Comparison of ENCODE assay signal across 1 cellular context in the genomic region with DNA sequence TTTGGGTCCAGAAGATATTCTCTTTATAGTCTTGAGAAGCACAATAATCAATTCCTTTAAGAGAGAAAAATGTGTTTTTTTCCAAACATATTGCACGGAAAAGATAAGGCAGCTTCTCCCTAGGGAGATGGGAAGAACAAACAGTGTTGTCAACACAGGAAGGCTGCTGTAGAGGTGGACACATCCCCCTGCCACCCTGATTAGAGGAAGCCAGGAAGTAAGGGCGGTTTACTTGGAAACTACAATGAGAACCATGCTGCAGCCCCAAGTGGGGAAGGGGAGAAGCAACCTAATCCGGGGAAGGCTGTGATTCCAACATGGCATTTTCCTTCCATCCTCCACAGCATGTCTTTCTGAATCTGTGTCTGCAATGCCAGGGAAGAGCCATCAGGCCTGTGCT.
TF ChIP-seq lines count a peak whose summit lies in the region.

No MANE protein-coding gene starts in this region.

TF ChIP-seq in HepG2, 621 proteins besides CTCF, POLR2A, EP300 and RAD21 (continued from another document and continues in another):
- TF ChIP-seq NONO (IDR thresholded peaks at IDR 0.05) (no peak), NONO (CRISPR knock-in tag; conservative IDR thresholded peaks at IDR 0.05) (no peak), NCOA2 (CRISPR knock-in tag; IDR thresholded peaks at IDR 0.05) (peak; percentile 76), ZNF317 (CRISPR knock-in tag; IDR thresholded peaks at IDR 0.05) (no peak), JDP2 (CRISPR knock-in tag; IDR thresholded peaks at IDR 0.05; ENCODE audit: borderline replicate concordance) (no peak), KAT8 (CRISPR knock-in tag; IDR thresholded peaks at IDR 0.05) (no peak), AKNA (CRISPR knock-in tag; IDR thresholded peaks at IDR 0.05; ENCODE audit: borderline replicate concordance) (no peak), ZMYM4 (CRISPR knock-in tag; IDR thresholded peaks at IDR 0.05) (0 out of 2 replicates have a peak, but pooled peaks have one; percentile 68), JUNB (CRISPR knock-in tag; IDR thresholded peaks at IDR 0.05; ENCODE audit: borderline replicate concordance) (no peak), SCMH1 (CRISPR knock-in tag; IDR thresholded peaks at IDR 0.05; ENCODE audit: borderline replicate concordance) (no peak), NPAS2 (CRISPR knock-in tag; IDR thresholded peaks at IDR 0.05; ENCODE audit: borderline replicate concordance) (no peak), ZNF484 (CRISPR knock-in tag; IDR thresholded peaks at IDR 0.05; ENCODE audit: borderline replicate concordance, low read depth) (no peak), ZNF232 (CRISPR knock-in tag; IDR thresholded peaks at IDR 0.05; ENCODE audit: borderline replicate concordance) (no peak), MIXL1 (CRISPR knock-in tag; IDR thresholded peaks at IDR 0.05) (peak; percentile 78; the same call in 1 of the 2 replicates), KLF16 (CRISPR knock-in tag; IDR thresholded peaks at IDR 0.05) (no peak), ZBTB42 (CRISPR knock-in tag; IDR thresholded peaks at IDR 0.05) (no peak), ZNF282 (IDR thresholded peaks at IDR 0.05; ENCODE audit: partially characterized antibody) (no peak), HNRNPUL1 (IDR thresholded peaks at IDR 0.05; ENCODE audit: low read depth, low read length) (no peak), ZKSCAN5 (CRISPR knock-in tag; IDR thresholded peaks at IDR 0.05) (no peak), PHB2 (IDR thresholded peaks at IDR 0.05; ENCODE audit: partially characterized antibody) (no peak), ZNF513 (CRISPR knock-in tag; conservative IDR thresholded peaks at IDR 0.05) (no peak), PITX1 (CRISPR knock-in tag; IDR thresholded peaks at IDR 0.05) (peak; percentile 48; the same call in 1 of the 2 replicates), SNRNP70 (IDR thresholded peaks at IDR 0.05; ENCODE audit: low read depth, low read length) (no peak), ZNF264 (CRISPR knock-in tag; IDR thresholded peaks at IDR 0.05) (0 out of 2 replicates have a peak, but pooled peaks have one; percentile 21), FOXA1 (IDR thresholded peaks at IDR 0.05) (no peak), FOXA1 (CRISPR knock-in tag; IDR thresholded peaks at IDR 0.05) (peak; percentile 86), ZNF75D (CRISPR knock-in tag; IDR thresholded peaks at IDR 0.05; ENCODE audit: borderline replicate concordance) (no peak), GATA4 (IDR thresholded peaks at IDR 0.05; ENCODE audit: borderline replicate concordance, low read depth) (peak; percentile 83), FOXA3 (CRISPR knock-in tag; IDR thresholded peaks at IDR 0.05) (peak; percentile 87), ZNF747 (CRISPR knock-in tag; IDR thresholded peaks at IDR 0.05; ENCODE audit: borderline replicate concordance) (no peak), ZNF18 (CRISPR knock-in tag; IDR thresholded peaks at IDR 0.05; ENCODE audit: insufficient replicate concordance) (no peak), ZNF280B (CRISPR knock-in tag; IDR thresholded peaks at IDR 0.05; ENCODE audit: borderline replicate concordance) (no peak), NR2C2 (CRISPR knock-in tag; IDR thresholded peaks at IDR 0.05; ENCODE audit: borderline replicate concordance) (no peak), CREM (IDR thresholded peaks at IDR 0.05) (no peak), CREM (CRISPR knock-in tag; IDR thresholded peaks at IDR 0.05) (no peak)
- TF ChIP-seq, protein P1, sequence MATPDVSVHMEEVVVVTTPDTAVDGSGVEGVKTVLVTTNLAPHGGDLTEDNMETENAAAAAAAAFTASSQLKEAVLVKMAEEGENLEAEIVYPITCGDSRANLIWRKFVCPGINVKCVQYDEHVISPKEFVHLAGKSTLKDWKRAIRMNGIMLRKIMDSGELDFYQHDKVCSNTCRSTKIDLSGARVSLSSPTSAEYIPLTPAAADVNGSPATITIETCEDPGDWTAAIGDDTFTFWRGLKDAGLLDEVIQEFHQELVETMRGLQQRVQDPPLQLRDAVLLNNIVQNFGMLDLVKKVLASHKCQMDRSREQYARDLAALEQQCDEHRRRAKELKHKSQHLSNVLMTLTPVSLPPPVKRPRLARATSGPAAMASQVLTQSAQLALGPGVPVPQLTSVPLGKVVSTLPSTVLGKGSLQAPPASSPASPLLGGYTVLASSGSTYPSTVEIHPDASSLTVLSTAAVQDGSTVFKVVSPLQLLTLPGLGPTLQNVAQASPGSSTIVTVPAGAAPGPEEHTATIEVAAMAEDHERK (CRISPR knock-in tag; IDR thresholded peaks at IDR 0.05; ENCODE audit: low read depth): no peak
- TF ChIP-seq, protein P2, sequence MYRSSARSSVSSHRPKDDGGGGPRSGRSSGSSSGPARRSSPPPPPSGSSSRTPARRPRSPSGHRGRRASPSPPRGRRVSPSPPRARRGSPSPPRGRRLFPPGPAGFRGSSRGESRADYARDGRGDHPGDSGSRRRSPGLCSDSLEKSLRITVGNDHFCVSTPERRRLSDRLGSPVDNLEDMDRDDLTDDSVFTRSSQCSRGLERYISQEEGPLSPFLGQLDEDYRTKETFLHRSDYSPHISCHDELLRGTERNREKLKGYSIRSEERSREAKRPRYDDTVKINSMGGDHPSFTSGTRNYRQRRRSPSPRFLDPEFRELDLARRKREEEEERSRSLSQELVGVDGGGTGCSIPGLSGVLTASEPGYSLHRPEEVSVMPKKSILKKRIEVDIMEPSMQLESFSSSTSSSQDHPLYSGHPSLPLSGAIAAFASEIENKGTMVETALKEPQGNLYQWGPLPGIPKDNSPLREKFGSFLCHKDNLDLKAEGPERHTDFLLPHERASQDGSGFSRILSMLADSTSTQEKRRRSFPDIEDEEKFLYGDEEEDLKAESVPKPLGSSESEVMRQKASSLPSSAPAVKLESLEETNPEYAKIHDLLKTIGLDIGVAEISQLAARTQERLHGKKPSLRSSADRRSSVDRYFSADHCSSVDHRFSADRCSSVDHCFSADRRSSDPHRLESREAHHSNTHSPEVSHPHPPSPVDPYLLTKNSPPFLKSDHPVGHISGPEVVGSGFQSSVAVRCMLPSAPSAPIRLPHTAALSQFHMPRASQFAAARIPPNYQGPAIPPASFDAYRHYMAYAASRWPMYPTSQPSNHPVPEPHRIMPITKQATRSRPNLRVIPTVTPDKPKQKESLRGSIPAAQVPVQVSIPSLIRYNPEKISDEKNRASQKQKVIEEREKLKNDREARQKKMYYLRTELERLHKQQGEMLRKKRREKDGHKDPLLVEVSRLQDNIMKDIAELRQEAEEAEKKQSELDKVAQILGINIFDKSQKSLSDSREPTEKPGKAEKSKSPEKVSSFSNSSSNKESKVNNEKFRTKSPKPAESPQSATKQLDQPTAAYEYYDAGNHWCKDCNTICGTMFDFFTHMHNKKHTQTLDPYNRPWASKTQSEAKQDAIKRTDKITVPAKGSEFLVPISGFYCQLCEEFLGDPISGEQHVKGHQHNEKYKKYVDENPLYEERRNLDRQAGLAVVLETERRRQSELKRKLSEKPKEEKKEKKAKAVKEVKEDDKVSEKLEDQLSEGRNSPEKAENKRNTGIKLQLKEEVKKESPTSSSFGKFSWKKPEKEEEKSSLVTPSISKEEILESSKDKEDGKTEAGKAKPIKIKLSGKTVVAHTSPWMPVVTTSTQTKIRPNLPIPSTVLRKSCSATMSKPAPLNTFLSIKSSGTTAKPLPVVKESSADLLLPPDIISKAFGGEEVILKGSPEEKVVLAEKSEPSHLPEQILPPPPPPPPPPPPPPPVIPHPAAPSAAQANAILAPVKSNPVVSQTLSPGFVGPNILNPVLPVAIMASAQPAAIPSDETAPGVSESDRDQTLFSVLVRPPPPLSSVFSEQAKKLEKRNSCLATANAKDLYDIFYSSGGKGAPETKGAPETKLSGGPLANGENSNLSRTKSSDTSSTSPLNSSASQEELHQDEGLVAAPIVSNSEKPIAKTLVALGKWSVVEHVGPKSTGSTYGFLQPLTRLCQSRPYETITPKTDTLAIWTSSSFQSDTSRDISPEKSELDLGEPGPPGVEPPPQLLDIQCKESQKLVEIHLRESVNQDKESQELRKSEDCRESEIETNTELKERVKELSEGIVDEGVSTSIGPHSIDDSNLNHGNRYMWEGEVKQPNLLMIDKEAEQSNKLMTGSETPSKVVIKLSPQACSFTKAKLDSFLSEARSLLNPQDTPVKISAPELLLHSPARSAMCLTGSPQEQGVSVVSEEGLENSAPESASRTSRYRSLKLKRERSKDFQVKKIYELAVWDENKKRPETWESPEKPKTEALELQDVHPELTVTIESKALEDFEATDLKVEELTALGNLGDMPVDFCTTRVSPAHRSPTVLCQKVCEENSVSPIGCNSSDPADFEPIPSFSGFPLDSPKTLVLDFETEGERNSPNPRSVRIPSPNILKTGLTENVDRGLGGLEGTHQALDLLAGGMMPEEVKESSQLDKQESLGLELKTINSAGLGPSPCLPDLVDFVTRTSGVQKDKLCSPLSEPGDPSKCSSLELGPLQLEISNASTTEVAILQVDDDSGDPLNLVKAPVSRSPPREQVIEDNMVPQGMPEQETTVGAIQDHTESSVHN (CRISPR knock-in tag; IDR thresholded peaks at IDR 0.05): no peak
- TF ChIP-seq, protein P3, sequence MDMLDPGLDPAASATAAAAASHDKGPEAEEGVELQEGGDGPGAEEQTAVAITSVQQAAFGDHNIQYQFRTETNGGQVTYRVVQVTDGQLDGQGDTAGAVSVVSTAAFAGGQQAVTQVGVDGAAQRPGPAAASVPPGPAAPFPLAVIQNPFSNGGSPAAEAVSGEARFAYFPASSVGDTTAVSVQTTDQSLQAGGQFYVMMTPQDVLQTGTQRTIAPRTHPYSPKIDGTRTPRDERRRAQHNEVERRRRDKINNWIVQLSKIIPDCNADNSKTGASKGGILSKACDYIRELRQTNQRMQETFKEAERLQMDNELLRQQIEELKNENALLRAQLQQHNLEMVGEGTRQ (IDR thresholded peaks at IDR 0.05; ENCODE audit: low read depth, low read length): no peak
- TF ChIP-seq, protein P3 (CRISPR knock-in tag; IDR thresholded peaks at IDR 0.05; ENCODE audit: borderline replicate concordance): no peak
